Comparison of ENCODE assay signal across 1 cellular context in genomic region chr14:68284834-68285233, GRCh38.
TF ChIP-seq lines count a peak whose summit lies in the region.

No MANE protein-coding gene starts in this region.

TF ChIP-seq in GM12878, 131 proteins besides CTCF, POLR2A, EP300 and RAD21 (continued from another document and continues in another):
- no peak for TF ChIP-seq ASH2L (IDR thresholded peaks at IDR 0.05; ENCODE audit: borderline replicate concordance, low read depth)
- TF ChIP-seq CEBPB (IDR thresholded peaks at IDR 0.05; ENCODE audit: borderline replicate concordance in 1 of 2, low read depth in 2 of 2, low read length in 2 of 2): no peak
- no peak for TF ChIP-seq CBX3 (IDR thresholded peaks at IDR 0.05; ENCODE audit: borderline replicate concordance, low read depth)
- TF ChIP-seq ZBTB33 (IDR thresholded peaks at IDR 0.05): no peak
- TF ChIP-seq SKIL (IDR thresholded peaks at IDR 0.05; ENCODE audit: low read depth, poor library complexity, severe bottlenecking): peak; percentile 72
- no peak for TF ChIP-seq CEBPZ (IDR thresholded peaks at IDR 0.05; ENCODE audit: low read depth, low read length)
- TF ChIP-seq JUND (IDR thresholded peaks at IDR 0.05; ENCODE audit: low read depth, low read length): no peak
- TF ChIP-seq BHLHE40 (IDR thresholded peaks at IDR 0.05; ENCODE audit: borderline replicate concordance in 1 of 2, low read depth in 2 of 2, low read length in 1 of 2): peak in 1 of 2 experiments; percentile 13; a peak in 1 of 4 replicates
- no peak for TF ChIP-seq KLF5 (IDR thresholded peaks at IDR 0.05; ENCODE audit: partially characterized antibody)
- TF ChIP-seq FOXM1 (IDR thresholded peaks at IDR 0.05; ENCODE audit: low read depth, low read length): no peak
- TF ChIP-seq SMAD1 (IDR thresholded peaks at IDR 0.05; ENCODE audit: low read depth, partially characterized antibody): peak; percentile 17
- peak; percentile 29 for TF ChIP-seq MEF2B (IDR thresholded peaks at IDR 0.05; ENCODE audit: partially characterized antibody, poor library complexity, severe bottlenecking)
- TF ChIP-seq BCL11A (IDR thresholded peaks at IDR 0.05; ENCODE audit: low read depth, low read length): peak; percentile 43; the same call in 1 of the 2 replicates
- TF ChIP-seq MTA3 (IDR thresholded peaks at IDR 0.05; ENCODE audit: borderline replicate concordance, low read length): no peak
- TF ChIP-seq IRF3 (IDR thresholded peaks at IDR 0.05): no peak
- 0 out of 2 replicates have a peak, but pooled peaks have one; percentile 41 for TF ChIP-seq BMI1 (IDR thresholded peaks at IDR 0.05; ENCODE audit: borderline replicate concordance)
- TF ChIP-seq SUPT20H (IDR thresholded peaks at IDR 0.05; ENCODE audit: borderline replicate concordance, control insufficient read depth, low read depth, low read length): no peak
- TF ChIP-seq PML (IDR thresholded peaks at IDR 0.05; ENCODE audit: low read length): no peak
- no peak for TF ChIP-seq E4F1 (IDR thresholded peaks at IDR 0.05; ENCODE audit: borderline replicate concordance, partially characterized antibody)
- peak; percentile 89 for TF ChIP-seq EED (IDR thresholded peaks at IDR 0.05; ENCODE audit: low read depth)
- TF ChIP-seq IRF5 (IDR thresholded peaks at IDR 0.05; ENCODE audit: borderline replicate concordance): no peak
- TF ChIP-seq WRNIP1 (IDR thresholded peaks at IDR 0.05; ENCODE audit: borderline replicate concordance, low read depth, low read length): no peak
- TF ChIP-seq KAT2A (conservative IDR thresholded peaks at IDR 0.05; ENCODE audit: control insufficient read depth, low read depth, low read length): no peak
- TF ChIP-seq HDGF (IDR thresholded peaks at IDR 0.05): peak; percentile 11; the same call in 1 of the 2 replicates
- TF ChIP-seq, protein P1, sequence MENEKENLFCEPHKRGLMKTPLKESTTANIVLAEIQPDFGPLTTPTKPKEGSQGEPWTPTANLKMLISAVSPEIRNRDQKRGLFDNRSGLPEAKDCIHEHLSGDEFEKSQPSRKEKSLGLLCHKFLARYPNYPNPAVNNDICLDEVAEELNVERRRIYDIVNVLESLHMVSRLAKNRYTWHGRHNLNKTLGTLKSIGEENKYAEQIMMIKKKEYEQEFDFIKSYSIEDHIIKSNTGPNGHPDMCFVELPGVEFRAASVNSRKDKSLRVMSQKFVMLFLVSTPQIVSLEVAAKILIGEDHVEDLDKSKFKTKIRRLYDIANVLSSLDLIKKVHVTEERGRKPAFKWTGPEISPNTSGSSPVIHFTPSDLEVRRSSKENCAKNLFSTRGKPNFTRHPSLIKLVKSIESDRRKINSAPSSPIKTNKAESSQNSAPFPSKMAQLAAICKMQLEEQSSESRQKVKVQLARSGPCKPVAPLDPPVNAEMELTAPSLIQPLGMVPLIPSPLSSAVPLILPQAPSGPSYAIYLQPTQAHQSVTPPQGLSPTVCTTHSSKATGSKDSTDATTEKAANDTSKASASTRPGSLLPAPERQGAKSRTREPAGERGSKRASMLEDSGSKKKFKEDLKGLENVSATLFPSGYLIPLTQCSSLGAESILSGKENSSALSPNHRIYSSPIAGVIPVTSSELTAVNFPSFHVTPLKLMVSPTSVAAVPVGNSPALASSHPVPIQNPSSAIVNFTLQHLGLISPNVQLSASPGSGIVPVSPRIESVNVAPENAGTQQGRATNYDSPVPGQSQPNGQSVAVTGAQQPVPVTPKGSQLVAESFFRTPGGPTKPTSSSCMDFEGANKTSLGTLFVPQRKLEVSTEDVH (IDR thresholded peaks at IDR 0.05; ENCODE audit: low read depth, partially characterized antibody): no peak
- TF ChIP-seq NR2C2 (IDR thresholded peaks at IDR 0.05; ENCODE audit: borderline replicate concordance, control insufficient read depth, insufficient read length, low read depth): no peak
- TF ChIP-seq, protein P2, sequence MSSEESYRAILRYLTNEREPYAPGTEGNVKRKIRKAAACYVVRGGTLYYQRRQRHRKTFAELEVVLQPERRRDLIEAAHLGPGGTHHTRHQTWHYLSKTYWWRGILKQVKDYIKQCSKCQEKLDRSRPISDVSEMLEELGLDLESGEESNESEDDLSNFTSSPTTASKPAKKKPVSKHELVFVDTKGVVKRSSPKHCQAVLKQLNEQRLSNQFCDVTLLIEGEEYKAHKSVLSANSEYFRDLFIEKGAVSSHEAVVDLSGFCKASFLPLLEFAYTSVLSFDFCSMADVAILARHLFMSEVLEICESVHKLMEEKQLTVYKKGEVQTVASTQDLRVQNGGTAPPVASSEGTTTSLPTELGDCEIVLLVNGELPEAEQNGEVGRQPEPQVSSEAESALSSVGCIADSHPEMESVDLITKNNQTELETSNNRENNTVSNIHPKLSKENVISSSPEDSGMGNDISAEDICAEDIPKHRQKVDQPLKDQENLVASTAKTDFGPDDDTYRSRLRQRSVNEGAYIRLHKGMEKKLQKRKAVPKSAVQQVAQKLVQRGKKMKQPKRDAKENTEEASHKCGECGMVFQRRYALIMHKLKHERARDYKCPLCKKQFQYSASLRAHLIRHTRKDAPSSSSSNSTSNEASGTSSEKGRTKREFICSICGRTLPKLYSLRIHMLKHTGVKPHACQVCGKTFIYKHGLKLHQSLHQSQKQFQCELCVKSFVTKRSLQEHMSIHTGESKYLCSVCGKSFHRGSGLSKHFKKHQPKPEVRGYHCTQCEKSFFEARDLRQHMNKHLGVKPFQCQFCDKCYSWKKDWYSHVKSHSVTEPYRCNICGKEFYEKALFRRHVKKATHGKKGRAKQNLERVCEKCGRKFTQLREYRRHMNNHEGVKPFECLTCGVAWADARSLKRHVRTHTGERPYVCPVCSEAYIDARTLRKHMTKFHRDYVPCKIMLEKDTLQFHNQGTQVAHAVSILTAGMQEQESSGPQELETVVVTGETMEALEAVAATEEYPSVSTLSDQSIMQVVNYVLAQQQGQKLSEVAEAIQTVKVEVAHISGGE (CRISPR knock-in tag; IDR thresholded peaks at IDR 0.05): no peak
- TF ChIP-seq SREBF2 (IDR thresholded peaks at IDR 0.05; ENCODE audit: low read length): no peak
- TF ChIP-seq ZNF687 (IDR thresholded peaks at IDR 0.05): peak; percentile 81; the same call in 1 of the 2 replicates
- TF ChIP-seq HCFC1 (IDR thresholded peaks at IDR 0.05; ENCODE audit: low read length): no peak
- no peak for TF ChIP-seq KDM1A (IDR thresholded peaks at IDR 0.05; ENCODE audit: borderline replicate concordance)
